ENCODE assay signal across 8 cellular contexts in the genomic region with DNA sequence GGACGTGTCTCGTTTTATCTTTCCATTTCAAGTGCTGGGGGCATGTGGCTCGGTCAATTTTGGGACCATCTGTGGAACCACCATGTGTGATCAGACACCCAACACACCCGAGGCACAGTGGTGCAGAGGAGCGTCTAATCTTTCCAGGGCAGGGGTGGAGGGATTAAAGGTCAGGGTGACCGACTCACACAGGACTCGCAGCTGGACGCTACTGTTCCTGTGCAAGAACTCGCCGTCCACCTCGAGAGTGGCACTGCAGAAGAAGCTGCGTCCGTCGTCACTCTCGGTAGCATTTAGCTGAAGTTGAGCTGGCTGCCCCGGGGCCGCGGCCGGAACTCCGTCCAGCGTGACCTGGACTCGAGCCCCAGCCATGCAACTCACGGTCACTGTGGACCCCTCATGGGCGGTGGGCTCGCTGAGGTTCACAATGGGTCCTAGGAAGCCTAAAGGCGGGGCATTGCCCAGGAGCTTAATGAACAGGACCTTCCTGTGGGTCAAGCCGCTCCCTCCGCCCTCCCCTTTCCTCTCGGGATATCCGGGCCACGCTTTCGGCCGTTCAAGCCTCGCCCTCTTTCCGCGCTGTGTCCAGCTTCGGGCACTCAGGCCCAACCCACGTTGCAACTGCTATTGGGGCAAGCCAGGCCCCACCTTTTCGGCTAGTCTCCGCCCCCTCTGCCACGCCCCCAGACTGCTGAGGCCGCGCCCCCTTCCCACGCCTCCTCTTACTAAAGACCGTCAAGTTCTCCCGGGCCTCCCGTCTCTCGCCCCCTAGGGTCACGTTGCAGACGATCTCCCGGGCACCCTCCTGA.
DNase-seq lines count a peak whose midpoint lies in the region; ATAC-seq and TF ChIP-seq lines count a peak whose summit lies in the region.

No MANE protein-coding gene starts in this region.

- no peaks in the 10 kb centered on the region for H3K9me3 Mint-ChIP-seq in central memory CD8-positive, alpha-beta T cell

- H3K4me1 ChIP-seq in Loucy (ENCODE audit: insufficient read depth, low read length, poor library complexity, severe bottlenecking) = peaks cover 33% of the 10 kb centered on the region

- peak overlapping the region; percentile 89 for H3K4me2 ChIP-seq in Loucy (ENCODE audit: low read depth, low read length, poor library complexity, severe bottlenecking)

- H3K9me3 ChIP-seq in Loucy (ENCODE audit: insufficient read depth, low read depth, low read length) = no peaks in the 10 kb centered on the region

- peaks cover 34% of the 10 kb centered on the region for H3K4me1 Mint-ChIP-seq in central memory CD8-positive, alpha-beta T cell

- peak overlapping the region; percentile 25 for H3K27ac Mint-ChIP-seq in central memory CD8-positive, alpha-beta T cell (ENCODE audit: low read depth)

- H3K79me2 ChIP-seq in Loucy (ENCODE audit: insufficient read depth, low read length) = peaks cover 73% of the 10 kb centered on the region

- 0 out of 2 replicates have a peak, but pooled peaks cover 7% of the 10 kb centered on the region for H3F3A ChIP-seq in Loucy (ENCODE audit: low read depth)

- no peaks in the 10 kb centered on the region for H3K27me3 Mint-ChIP-seq in central memory CD8-positive, alpha-beta T cell

- H3K36me3 Mint-ChIP-seq in central memory CD8-positive, alpha-beta T cell (ENCODE audit: insufficient read depth) = peaks cover 32% of the 10 kb centered on the region

- peaks cover 12% of the 10 kb centered on the region for H3K36me3 ChIP-seq in Loucy (ENCODE audit: insufficient read depth, low read length)

- ATAC-seq in central memory CD8-positive, alpha-beta T cell (replicated peaks; ENCODE audit: extremely low read depth, poor library complexity, severe bottlenecking) = no peak
- no peak for ATAC-seq in GM21515 (IDR thresholded peaks at IDR 0.05; ENCODE audit: unreplicated experiment)
- no peak for ATAC-seq in GM19397 (IDR thresholded peaks at IDR 0.05; ENCODE audit: unreplicated experiment)

- peak; percentile 91 for DNase-seq in D341Med (ENCODE audit: low spot score)
- peak; percentile 90 for DNase-seq in SW480 (ENCODE audit: low spot score)
- DNase-seq in central memory CD8-positive, alpha-beta T cell (ENCODE audit: low spot score in 2 of 2) = no peak
- DNase-seq in iPS-NIHi7 (ENCODE audit: extremely low spot score) = peak; percentile 85
- peak; percentile 85 for DNase-seq in skeletal muscle cell (ENCODE audit: low read depth)

- H3K4me3 Mint-ChIP-seq in central memory CD8-positive, alpha-beta T cell = peak overlapping the region; percentile 94

- no peak for TF ChIP-seq CTCF in Loucy (conservative IDR thresholded peaks at IDR 0.05; ENCODE audit: low read length)

- no peaks in the 10 kb centered on the region for H3K9me2 ChIP-seq in Loucy (replicated peaks; ENCODE audit: low read depth, low read length)

- H3K9ac ChIP-seq in Loucy (ENCODE audit: low read depth, low read length, poor library complexity, severe bottlenecking) = peak overlapping the region; percentile 81

- no peaks in the 10 kb centered on the region for H3K27me3 ChIP-seq in Loucy (ENCODE audit: insufficient read depth, low read length, poor library complexity, severe bottlenecking)

- H2AFZ ChIP-seq in Loucy (ENCODE audit: low read length) = no peak overlapping the region

- peaks cover 36% of the 10 kb centered on the region for H4K20me1 ChIP-seq in Loucy (ENCODE audit: insufficient read depth, low read length, poor library complexity, severe bottlenecking)

- H3K4me3 ChIP-seq in Loucy (ENCODE audit: low read length, poor library complexity, severe bottlenecking) (peak overlapping the region; percentile 87), skeletal muscle cell (ENCODE audit: low read depth, low read length) (peak overlapping the region; percentile 80)

Comparison
In these comparisons a context has a peak if more than half of its experiments do, and no peak if none do; other contexts are left out.
1. DNase-seq: peak in D341Med (single experiment), SW480 (single experiment), iPS-NIHi7 (single experiment) and skeletal muscle cell (single experiment); none in central memory CD8-positive, alpha-beta T cell (0 of 2).